ENCODE assay signal across 1 cellular context in the genomic region with DNA sequence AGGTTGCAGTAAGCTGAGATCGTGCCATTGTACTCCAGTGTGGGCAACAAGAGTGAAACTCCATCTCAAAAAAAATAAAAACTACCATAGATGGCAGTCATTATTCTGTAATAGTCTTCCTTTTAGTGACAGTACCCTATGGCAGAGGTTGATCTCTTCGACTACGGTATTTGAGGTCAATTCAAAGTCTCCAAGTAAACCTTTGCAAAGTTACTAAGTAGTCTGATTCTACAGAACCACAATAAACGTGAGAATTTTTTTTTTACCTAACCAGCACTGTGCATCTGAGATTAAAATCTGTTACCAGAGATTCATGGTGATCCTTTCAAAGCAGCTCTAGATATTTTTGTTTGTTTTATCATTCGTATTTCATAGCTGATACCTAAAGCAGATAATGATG.
TF ChIP-seq lines count a peak whose summit lies in the region.

No MANE protein-coding gene starts in this region.

TF ChIP-seq in WTC11, 78 proteins besides CTCF, POLR2A, EP300 and RAD21 (continued from another document):
- TF ChIP-seq, protein P1, sequence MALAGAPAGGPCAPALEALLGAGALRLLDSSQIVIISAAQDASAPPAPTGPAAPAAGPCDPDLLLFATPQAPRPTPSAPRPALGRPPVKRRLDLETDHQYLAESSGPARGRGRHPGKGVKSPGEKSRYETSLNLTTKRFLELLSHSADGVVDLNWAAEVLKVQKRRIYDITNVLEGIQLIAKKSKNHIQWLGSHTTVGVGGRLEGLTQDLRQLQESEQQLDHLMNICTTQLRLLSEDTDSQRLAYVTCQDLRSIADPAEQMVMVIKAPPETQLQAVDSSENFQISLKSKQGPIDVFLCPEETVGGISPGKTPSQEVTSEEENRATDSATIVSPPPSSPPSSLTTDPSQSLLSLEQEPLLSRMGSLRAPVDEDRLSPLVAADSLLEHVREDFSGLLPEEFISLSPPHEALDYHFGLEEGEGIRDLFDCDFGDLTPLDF (CRISPR knock-in tag; IDR thresholded peaks at IDR 0.05), result no peak
- TF ChIP-seq ZNF671 (CRISPR knock-in tag; IDR thresholded peaks at IDR 0.05) (no peak), ZNF423 (CRISPR knock-in tag; IDR thresholded peaks at IDR 0.05) (no peak), ZNF232 (CRISPR knock-in tag; IDR thresholded peaks at IDR 0.05) (no peak), TEAD4 (CRISPR knock-in tag; IDR thresholded peaks at IDR 0.05) (no peak), GABPB1 (CRISPR knock-in tag; IDR thresholded peaks at IDR 0.05) (no peak), NFATC4 (CRISPR knock-in tag; IDR thresholded peaks at IDR 0.05) (no peak)
- TF ChIP-seq, protein P2, sequence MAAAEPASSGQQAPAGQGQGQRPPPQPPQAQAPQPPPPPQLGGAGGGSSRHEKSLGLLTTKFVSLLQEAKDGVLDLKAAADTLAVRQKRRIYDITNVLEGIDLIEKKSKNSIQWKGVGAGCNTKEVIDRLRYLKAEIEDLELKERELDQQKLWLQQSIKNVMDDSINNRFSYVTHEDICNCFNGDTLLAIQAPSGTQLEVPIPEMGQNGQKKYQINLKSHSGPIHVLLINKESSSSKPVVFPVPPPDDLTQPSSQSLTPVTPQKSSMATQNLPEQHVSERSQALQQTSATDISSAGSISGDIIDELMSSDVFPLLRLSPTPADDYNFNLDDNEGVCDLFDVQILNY (CRISPR knock-in tag; IDR thresholded peaks at IDR 0.05), result no peak
- TF ChIP-seq, protein P3, sequence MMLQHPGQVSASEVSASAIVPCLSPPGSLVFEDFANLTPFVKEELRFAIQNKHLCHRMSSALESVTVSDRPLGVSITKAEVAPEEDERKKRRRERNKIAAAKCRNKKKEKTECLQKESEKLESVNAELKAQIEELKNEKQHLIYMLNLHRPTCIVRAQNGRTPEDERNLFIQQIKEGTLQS (CRISPR knock-in tag; conservative IDR thresholded peaks at IDR 0.05), result no peak
- TF ChIP-seq, protein P4, sequence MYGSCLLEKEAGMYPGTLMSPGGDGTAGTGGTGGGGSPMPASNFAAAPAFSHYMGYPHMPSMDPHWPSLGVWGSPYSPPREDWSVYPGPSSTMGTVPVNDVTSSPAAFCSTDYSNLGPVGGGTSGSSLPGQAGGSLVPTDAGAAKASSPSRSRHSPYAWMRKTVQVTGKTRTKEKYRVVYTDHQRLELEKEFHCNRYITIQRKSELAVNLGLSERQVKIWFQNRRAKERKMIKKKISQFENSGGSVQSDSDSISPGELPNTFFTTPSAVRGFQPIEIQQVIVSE (CRISPR knock-in tag; IDR thresholded peaks at IDR 0.05; ENCODE audit: borderline replicate concordance), result no peak
- TF ChIP-seq, protein P5, sequence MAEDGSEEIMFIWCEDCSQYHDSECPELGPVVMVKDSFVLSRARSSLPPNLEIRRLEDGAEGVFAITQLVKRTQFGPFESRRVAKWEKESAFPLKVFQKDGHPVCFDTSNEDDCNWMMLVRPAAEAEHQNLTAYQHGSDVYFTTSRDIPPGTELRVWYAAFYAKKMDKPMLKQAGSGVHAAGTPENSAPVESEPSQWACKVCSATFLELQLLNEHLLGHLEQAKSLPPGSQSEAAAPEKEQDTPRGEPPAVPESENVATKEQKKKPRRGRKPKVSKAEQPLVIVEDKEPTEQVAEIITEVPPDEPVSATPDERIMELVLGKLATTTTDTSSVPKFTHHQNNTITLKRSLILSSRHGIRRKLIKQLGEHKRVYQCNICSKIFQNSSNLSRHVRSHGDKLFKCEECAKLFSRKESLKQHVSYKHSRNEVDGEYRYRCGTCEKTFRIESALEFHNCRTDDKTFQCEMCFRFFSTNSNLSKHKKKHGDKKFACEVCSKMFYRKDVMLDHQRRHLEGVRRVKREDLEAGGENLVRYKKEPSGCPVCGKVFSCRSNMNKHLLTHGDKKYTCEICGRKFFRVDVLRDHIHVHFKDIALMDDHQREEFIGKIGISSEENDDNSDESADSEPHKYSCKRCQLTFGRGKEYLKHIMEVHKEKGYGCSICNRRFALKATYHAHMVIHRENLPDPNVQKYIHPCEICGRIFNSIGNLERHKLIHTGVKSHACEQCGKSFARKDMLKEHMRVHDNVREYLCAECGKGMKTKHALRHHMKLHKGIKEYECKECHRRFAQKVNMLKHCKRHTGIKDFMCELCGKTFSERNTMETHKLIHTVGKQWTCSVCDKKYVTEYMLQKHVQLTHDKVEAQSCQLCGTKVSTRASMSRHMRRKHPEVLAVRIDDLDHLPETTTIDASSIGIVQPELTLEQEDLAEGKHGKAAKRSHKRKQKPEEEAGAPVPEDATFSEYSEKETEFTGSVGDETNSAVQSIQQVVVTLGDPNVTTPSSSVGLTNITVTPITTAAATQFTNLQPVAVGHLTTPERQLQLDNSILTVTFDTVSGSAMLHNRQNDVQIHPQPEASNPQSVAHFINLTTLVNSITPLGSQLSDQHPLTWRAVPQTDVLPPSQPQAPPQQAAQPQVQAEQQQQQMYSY (CRISPR knock-in tag; IDR thresholded peaks at IDR 0.05), result no peak
